Comparison of ENCODE assay signal across 8 cellular contexts in the genomic region with DNA sequence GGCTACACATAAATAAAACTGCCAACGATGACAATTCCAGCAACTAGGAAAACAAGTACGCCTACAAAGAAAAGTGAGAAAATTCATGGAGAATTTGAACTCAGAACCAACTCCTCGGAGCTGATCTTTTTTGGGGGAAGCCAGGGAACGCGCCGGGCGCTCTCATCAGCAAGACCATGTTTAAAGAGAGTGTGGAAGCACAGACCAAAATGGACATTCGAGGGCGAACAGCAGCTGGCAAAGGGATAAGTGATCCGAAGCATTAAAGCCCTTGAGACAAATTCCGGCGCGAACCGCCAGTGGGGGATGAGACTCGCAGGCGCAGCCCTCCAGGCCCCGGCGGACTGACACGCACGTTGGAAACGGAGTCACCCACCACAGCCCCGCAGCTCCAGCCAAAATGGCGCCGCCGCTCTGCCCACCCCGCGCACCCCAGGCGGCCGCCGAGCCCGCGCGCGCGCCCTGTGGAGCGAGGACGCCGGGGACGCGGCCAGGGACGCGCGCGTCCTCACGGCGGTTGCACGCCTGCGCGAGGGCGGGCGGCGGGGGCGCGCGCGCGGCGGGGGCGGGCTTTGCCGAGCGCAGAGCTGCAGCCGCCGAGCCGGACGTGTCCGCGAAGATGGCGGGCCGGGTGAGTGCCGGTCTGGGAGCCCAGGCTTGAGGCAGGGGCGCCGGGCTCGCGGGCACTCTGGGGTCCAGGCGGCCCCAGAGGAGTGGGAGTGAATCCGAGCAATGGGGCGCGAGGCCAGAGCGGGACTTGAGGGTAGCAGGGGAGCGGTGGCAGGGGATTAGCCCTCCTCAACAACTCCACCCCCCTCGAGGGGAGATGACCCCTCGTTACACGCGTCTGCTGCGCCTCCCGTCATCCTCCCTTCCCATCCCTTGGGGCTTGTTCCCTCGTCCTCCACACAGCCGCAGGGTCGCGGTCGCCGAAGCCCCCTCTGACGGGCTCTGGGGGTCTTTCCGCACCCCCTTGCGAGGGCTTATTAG. TPM values are rescaled to one million over a fixed set of nuclear protein-coding genes. Genes with fewer than 3 reads are reported as not detected.
DNase-seq lines count a peak whose midpoint lies in the region; ATAC-seq and TF ChIP-seq lines count a peak whose summit lies in the region.
"Not testable (repeated sequence)": the region's sequence is repeated elsewhere in the genome, so short reads cannot be mapped to it uniquely, and the experiment has no call there.

Gene NSF (plus strand): TSS at position 513 of the 990 bp plus-strand sequence. CDS start 107 bp downstream, at position 620.

- not testable (repeated sequence) for H3K36me3 Mint-ChIP-seq in CD8-positive, alpha-beta T cell; activated T-helper 17 cell treated with anti-CD3 and anti-CD28 coated beads, Interleukin-2, amount 50 U/mL, for 72 hours (ENCODE audit: low read depth); stimulated activated naive B cell treated with anti-CD40 and anti-IgM and Interleukin-4, amounts not matched to agents 10 μg/mL and 1 μg/mL and 100 μg/mL, for 72 hours

- H3K79me2 ChIP-seq in Karpas-422 (ENCODE audit: low read length); fibroblast of lung (ENCODE audit: control insufficient read depth, insufficient read depth, low read length): not testable (repeated sequence)

- H3K4me3 ChIP-seq in CD8-positive, alpha-beta T cell (ENCODE audit: low read depth, low read length); Karpas-422 (ENCODE audit: low read length); fibroblast of lung (replicated peaks in 1 of 4; ENCODE audit: control extremely low read depth in 1 of 4, insufficient read depth in 1 of 4, low read depth in 3 of 4, low read length in 4 of 4): not testable (repeated sequence)

- not testable (repeated sequence) for H3K36me3 ChIP-seq in CD8-positive, alpha-beta T cell (ENCODE audit: insufficient read depth, low read length); Karpas-422 (ENCODE audit: insufficient read depth, low read length); fibroblast of lung (ENCODE audit: control insufficient read depth, insufficient read depth, low read length)

- not testable (repeated sequence) for DNase-seq in CD8-positive, alpha-beta T cell; Karpas-422; fibroblast of lung (ENCODE audit: low read depth in 2 of 2); mesenteric fat pad (ENCODE audit: low spot score); stimulated activated naive B cell treated with anti-CD40 and anti-IgM and Interleukin-4, amounts not matched to agents 10 μg/mL and 1 μg/mL and 100 μg/mL, for 72 hours

- H3K27me3 Mint-ChIP-seq in CD8-positive, alpha-beta T cell (ENCODE audit: low read depth); activated T-helper 17 cell treated with anti-CD3 and anti-CD28 coated beads, Interleukin-2, amount 50 U/mL, for 72 hours; stimulated activated naive B cell treated with anti-CD40 and anti-IgM and Interleukin-4, amounts not matched to agents 10 μg/mL and 1 μg/mL and 100 μg/mL, for 72 hours: not testable (repeated sequence)

- not testable (repeated sequence) for H3K9ac ChIP-seq in Karpas-422 (ENCODE audit: low read length); fibroblast of lung (ENCODE audit: insufficient read depth, low read length)

- not testable (repeated sequence) for H3K4me3 Mint-ChIP-seq in CD8-positive, alpha-beta T cell; activated T-helper 17 cell treated with anti-CD3 and anti-CD28 coated beads, Interleukin-2, amount 50 U/mL, for 72 hours; stimulated activated naive B cell treated with anti-CD40 and anti-IgM and Interleukin-4, amounts not matched to agents 10 μg/mL and 1 μg/mL and 100 μg/mL, for 72 hours

- not testable (repeated sequence) for H3K4me1 ChIP-seq in CD8-positive, alpha-beta T cell (ENCODE audit: insufficient read depth, low read length); Karpas-422 (ENCODE audit: low read length); fibroblast of lung (ENCODE audit: control insufficient read depth, extremely low read depth, insufficient read depth, low read length)

- not testable (repeated sequence) for H4K20me1 ChIP-seq in Karpas-422 (ENCODE audit: insufficient read depth, low read depth, low read length); fibroblast of lung (ENCODE audit: control insufficient read depth, extremely low read depth, insufficient read depth, low read length)

- H3K27ac Mint-ChIP-seq in CD8-positive, alpha-beta T cell; activated T-helper 17 cell treated with anti-CD3 and anti-CD28 coated beads, Interleukin-2, amount 50 U/mL, for 72 hours; stimulated activated naive B cell treated with anti-CD40 and anti-IgM and Interleukin-4, amounts not matched to agents 10 μg/mL and 1 μg/mL and 100 μg/mL, for 72 hours: not testable (repeated sequence)

- CTCF ChIA-PET in CD8-positive, alpha-beta T cell (lab: Charles Lee), result not testable (repeated sequence)

- H3K9me3 ChIP-seq in CD8-positive, alpha-beta T cell (ENCODE audit: low read length); Karpas-422 (ENCODE audit: low read length); fibroblast of lung (ENCODE audit: control insufficient read depth, insufficient read depth, low read depth, low read length): not testable (repeated sequence)

- H2AFZ ChIP-seq in Karpas-422 (ENCODE audit: low read length); fibroblast of lung (ENCODE audit: low read length): not testable (repeated sequence)

- not testable (repeated sequence) for H3K4me1 Mint-ChIP-seq in CD8-positive, alpha-beta T cell (ENCODE audit: low read depth); activated T-helper 17 cell treated with anti-CD3 and anti-CD28 coated beads, Interleukin-2, amount 50 U/mL, for 72 hours; stimulated activated naive B cell treated with anti-CD40 and anti-IgM and Interleukin-4, amounts not matched to agents 10 μg/mL and 1 μg/mL and 100 μg/mL, for 72 hours

- not testable (repeated sequence) for H3K27me3 ChIP-seq in CD8-positive, alpha-beta T cell (ENCODE audit: insufficient read depth, low read length); Karpas-422 (ENCODE audit: low read length); fibroblast of lung (ENCODE audit: control insufficient read depth, insufficient read depth, low read length)

- H3K9me2 ChIP-seq in Karpas-422 (replicated peaks; ENCODE audit: insufficient read depth, low read length), result not testable (repeated sequence)

- not testable (repeated sequence) for H3K27ac ChIP-seq in CD8-positive, alpha-beta T cell (ENCODE audit: low read depth, low read length); Karpas-422 (ENCODE audit: low read length); fibroblast of lung (ENCODE audit: insufficient read depth, low read length)

- POLR2A ChIA-PET in CD8-positive, alpha-beta T cell (lab: Charles Lee), result not testable (repeated sequence)

- H3K4me2 ChIP-seq in Karpas-422 (ENCODE audit: low read depth, low read length, poor library complexity, severe bottlenecking); fibroblast of lung (ENCODE audit: extremely low read depth, insufficient read depth, low read length): not testable (repeated sequence)

- not testable (repeated sequence) for TF ChIP-seq CTCF in CD8-positive, alpha-beta T cell (IDR thresholded peaks at IDR 0.05); fibroblast of lung (conservative IDR thresholded peaks at IDR 0.05 in 1 of 2, IDR thresholded peaks at IDR 0.05 in 1 of 2; ENCODE audit: low read depth in 1 of 2, low read length in 2 of 2)

- intact Hi-C loops in CD8-positive, alpha-beta T cell (cut with DNase I, micrococcal nuclease), result not testable (repeated sequence)

- peak; percentile 90 for ATAC-seq in CD8-positive, alpha-beta T cell
- ATAC-seq in GM19468 (IDR thresholded peaks at IDR 0.05; ENCODE audit: extremely low read depth, unreplicated experiment) (peak; percentile 41), HG02885 (IDR thresholded peaks at IDR 0.05; ENCODE audit: poor library complexity, unreplicated experiment) (peak; percentile 78)
- peak; percentile 83 for ATAC-seq in activated T-helper 17 cell treated with anti-CD3 and anti-CD28 coated beads, Interleukin-2, amount 50 U/mL, for 72 hours (replicated peaks)
- ATAC-seq in stimulated activated naive B cell treated with anti-CD40 and anti-IgM and Interleukin-4, amounts not matched to agents 10 μg/mL and 1 μg/mL and 100 μg/mL, for 72 hours (replicated peaks), result peak; percentile 67 to 80

- not testable (repeated sequence) for H3K9me3 Mint-ChIP-seq in CD8-positive, alpha-beta T cell; activated T-helper 17 cell treated with anti-CD3 and anti-CD28 coated beads, Interleukin-2, amount 50 U/mL, for 72 hours; stimulated activated naive B cell treated with anti-CD40 and anti-IgM and Interleukin-4, amounts not matched to agents 10 μg/mL and 1 μg/mL and 100 μg/mL, for 72 hours

RNA-seq across cellular contexts. Expression of gene NSF, which starts in this region (rescaled TPM):
- total RNA-seq in CD8-positive, alpha-beta T cell, result 10 to 100 TPM; 23.0 to 24.4 TPM
- 20.7 and 31.8 TPM in 2 replicates for total RNA-seq in Karpas-422 (2014; rRNA removed; shearing (Covaris generic); ENCODE audit: low replicate concordance)
- total RNA-seq in activated T-helper 17 cell treated with anti-CD3 and anti-CD28 coated beads, Interleukin-2, amount 50 U/mL, for 72 hours, result 10 to 100 TPM; 35.0 to 45.1 TPM
- total RNA-seq in fibroblast of lung (39.3 and 66.7 TPM in 2 replicates), mesenteric fat pad (48.8 TPM)
- polyA plus RNA-seq in fibroblast of lung, result 65.5 and 72.9 TPM in 2 replicates
- 41.8 and 49.1 TPM in 2 replicates for polyA plus RNA-seq in fibroblast of lung (2012)
- polyA minus RNA-seq in fibroblast of lung (ENCODE audit: low replicate concordance), result 18.2 and 36.6 TPM in 2 replicates
